ENCODE assay signal across 25 cellular contexts in genomic region chr4:126174627-126175026, GRCh38.
"Had no signal": no experiment of that assay in that cellular context is flagged by ENCODE, and none has a peak within 500 bp of the region (broad histone marks: within the 10 kb centered on the region; RNA-seq: fewer than 3 reads in every experiment).

No MANE protein-coding gene starts in this region.

- H3K4me2 ChIP-seq: hepatocyte had no signal

- H3K27me3 ChIP-seq: colonic mucosa, dorsolateral prefrontal cortex, esophagus muscularis mucosa, esophagus squamous epithelium, foreskin keratinocyte, gastrocnemius medialis, heart left ventricle, heart right ventricle, hepatocyte had no signal

- ATAC-seq: effector memory CD8-positive, alpha-beta T cell; esophagus mucosa; foreskin keratinocyte; gastrocnemius medialis; heart left ventricle; heart right ventricle had no signal

- H3K4me3 ChIP-seq: colonic mucosa, coronary artery, dorsolateral prefrontal cortex, esophagus muscularis mucosa, esophagus squamous epithelium, gastrocnemius medialis, heart left ventricle, heart right ventricle, hepatocyte had no signal

- H2AFZ ChIP-seq: hepatocyte had no signal

- H3K27ac ChIP-seq: colonic mucosa, coronary artery, dorsolateral prefrontal cortex, epithelial cell of prostate, esophagus muscularis mucosa, esophagus squamous epithelium, foreskin keratinocyte, gastrocnemius medialis, heart left ventricle, heart right ventricle, hepatocyte had no signal

- H3K4me1 ChIP-seq: colonic mucosa, esophagus muscularis mucosa, esophagus squamous epithelium, foreskin keratinocyte, gastrocnemius medialis, heart left ventricle, heart right ventricle had no signal

- H3K36me3 ChIP-seq: colonic mucosa, esophagus muscularis mucosa, esophagus squamous epithelium, gastrocnemius medialis, heart left ventricle, heart right ventricle had no signal

- H3K79me2 ChIP-seq: hepatocyte had no signal

- FAIRE-seq: endothelial cell of umbilical vein had no signal

- DNase-seq: colonic mucosa; cortex of kidney; dermis blood vessel endothelial cell; dorsolateral prefrontal cortex; effector CD4-positive, alpha-beta T cell; effector CD8-positive, alpha-beta T cell; effector memory CD4-positive, alpha-beta T cell; effector memory CD8-positive, alpha-beta T cell; endodermal cell; erythroblast; esophagus squamous epithelium; foreskin fibroblast; foreskin keratinocyte; foreskin melanocyte; gastrocnemius medialis; glutamatergic neuron; head of caudate nucleus; heart left ventricle; heart right ventricle had no signal

- H3K9me3 ChIP-seq: colonic mucosa, esophagus muscularis mucosa, esophagus squamous epithelium, gastrocnemius medialis had no signal
